1 cellular context compared by ENCODE assay signal in the genomic region with DNA sequence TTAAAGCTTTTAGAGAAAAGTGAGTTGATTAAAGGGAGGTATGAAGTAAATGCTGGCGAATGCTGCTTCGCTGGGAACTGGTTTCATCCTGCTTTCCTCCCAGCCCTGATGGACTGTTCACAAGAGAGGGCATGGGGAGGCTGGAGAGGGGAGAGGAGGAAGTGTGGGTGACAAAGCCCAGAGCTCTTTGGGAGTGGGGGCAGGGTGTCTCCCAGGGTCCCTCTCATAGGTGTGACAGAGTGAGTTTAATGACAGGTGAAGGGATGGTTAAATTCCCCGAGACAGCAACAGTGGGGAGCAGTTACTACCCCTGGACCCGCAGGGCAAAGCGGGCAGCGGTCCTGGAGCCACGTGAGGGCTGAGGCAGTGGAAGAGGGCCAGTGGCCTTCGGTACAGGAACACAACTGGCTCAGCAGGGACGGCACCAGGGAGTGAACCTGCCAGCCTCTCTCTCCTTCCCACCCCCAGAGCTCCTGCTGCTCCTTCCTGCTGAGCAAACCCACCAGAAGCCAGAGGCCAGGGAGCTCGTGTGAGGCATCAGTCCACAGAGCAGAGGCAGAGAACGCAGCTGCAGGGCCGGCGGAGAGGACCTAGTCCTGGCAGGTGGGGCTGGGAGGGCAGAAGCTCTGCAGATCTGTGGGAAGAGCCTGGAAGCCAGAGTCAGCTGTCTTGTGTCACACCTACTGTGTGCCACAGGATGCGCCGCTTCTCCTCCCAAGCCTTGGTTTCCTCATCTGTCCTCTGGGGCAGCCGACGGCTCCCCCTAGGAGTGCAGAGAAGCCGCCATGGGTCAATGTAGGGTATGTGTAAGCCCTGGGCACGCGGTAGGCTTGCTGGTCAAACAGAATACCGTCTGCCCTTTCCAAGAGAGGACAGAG.
A peak's percentile ranks its signal among the peaks of the same experiment; 100 is the strongest.
TF ChIP-seq lines count a peak whose summit lies in the region.

No MANE protein-coding gene starts in this region.

TF ChIP-seq in K562, 482 proteins besides CTCF, POLR2A, EP300 and RAD21 (continued from another document):
- TF ChIP-seq ZKSCAN1 (IDR thresholded peaks at IDR 0.05; ENCODE audit: low read depth, low read length), result peak; percentile 92
